In the genomic region with DNA sequence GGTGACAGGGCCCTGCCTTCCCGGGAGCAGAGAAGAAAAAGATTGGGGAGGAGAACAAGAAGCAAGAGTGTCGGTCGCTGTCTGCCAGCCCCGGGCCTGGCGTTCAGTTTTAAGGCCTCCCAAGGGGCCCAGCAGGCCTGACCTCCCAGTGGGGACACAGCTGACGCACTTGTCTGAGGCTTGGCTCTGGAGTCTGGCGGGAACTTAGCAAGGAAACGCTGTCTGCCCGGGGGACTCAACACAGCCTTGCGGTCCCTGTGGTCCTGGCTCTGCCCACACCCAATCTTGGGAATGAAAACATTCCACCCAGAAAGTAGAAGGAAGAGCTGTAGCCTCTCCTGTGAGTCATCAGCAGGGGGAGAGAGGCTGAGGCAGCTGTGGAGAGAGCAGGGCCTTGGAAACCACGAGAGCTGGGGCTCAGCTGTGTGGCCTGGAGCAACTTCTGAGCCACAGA, we compare ENCODE assay signal across 8 cellular contexts. TPM values are rescaled to one million over a fixed set of nuclear protein-coding genes. Genes with fewer than 3 reads are reported as not detected.
A peak's percentile ranks its signal among the peaks of the same experiment; 100 is the strongest.
DNase-seq lines count a peak whose midpoint lies in the region; ATAC-seq, FAIRE-seq and TF ChIP-seq lines count a peak whose summit lies in the region.

No MANE protein-coding gene starts in this region.

- H3K27ac ChIP-seq in brain microvascular endothelial cell: peak overlapping the region; percentile 96
- peak overlapping the region; percentile 22 to 61 for H3K27ac ChIP-seq in kidney (ENCODE audit: low read depth in 2 of 2, low read length in 2 of 2)
- H3K27ac ChIP-seq in subcutaneous abdominal adipose tissue (ENCODE audit: low read depth, low read length): peak overlapping the region; percentile 94

- H3K4me3 ChIP-seq in brain microvascular endothelial cell (ENCODE audit: low read depth, low read length) (no peak overlapping the region), kidney (ENCODE audit: low read length in 2 of 2) (no peak overlapping the region), subcutaneous abdominal adipose tissue (ENCODE audit: low read depth in 1 of 5, low read length in 5 of 5) (peak overlapping the region in 3 of 5 donors; percentile 4 to 37 (median 9))

- in situ Hi-C loops in brain microvascular endothelial cell (cut with HindIII; ENCODE audit: low pct_ligation_motif_present, low sequenced_read_pairs): no loop called here

- H3K27me3 ChIP-seq in brain microvascular endothelial cell (replicated peaks) (no peaks in the 10 kb centered on the region), subcutaneous abdominal adipose tissue (ENCODE audit: control insufficient read depth in 5 of 5, insufficient read depth in 4 of 5, low read length in 5 of 5) (no peaks in the 10 kb centered on the region)

- no peak for FAIRE-seq in kidney (lab: Jason Lieb, UNC)

- no peaks in the 10 kb centered on the region for H3K9me3 ChIP-seq in kidney (ENCODE audit: control insufficient read depth in 1 of 2, low read length in 2 of 2)
- no peaks in the 10 kb centered on the region for H3K9me3 ChIP-seq in subcutaneous abdominal adipose tissue (ENCODE audit: control insufficient read depth in 5 of 5, low read length in 5 of 5)

- H3K4me1 ChIP-seq in kidney (ENCODE audit: control insufficient read depth in 1 of 2, insufficient read depth in 1 of 2, low read depth in 1 of 2, low read length in 2 of 2): peaks cover 9 to 21% of the 10 kb centered on the region in 2 donors
- peaks cover 21 to 64% (median 51%) of the 10 kb centered on the region in 5 donors for H3K4me1 ChIP-seq in subcutaneous abdominal adipose tissue (ENCODE audit: control insufficient read depth in 5 of 5, insufficient read depth in 5 of 5, low read length in 5 of 5)

- H3K36me3 ChIP-seq in brain microvascular endothelial cell (replicated peaks) (peaks cover 6% of the 10 kb centered on the region), kidney (ENCODE audit: control insufficient read depth in 1 of 2, insufficient read depth in 2 of 2, low read length in 2 of 2) (peaks cover 0 to 2% of the 10 kb centered on the region in 2 donors), subcutaneous abdominal adipose tissue (ENCODE audit: control insufficient read depth in 5 of 5, insufficient read depth in 5 of 5, low read length in 5 of 5) (peaks cover 0 to 26% (median 13%) of the 10 kb centered on the region in 5 donors)

- TF ChIP-seq CTCF in brain microvascular endothelial cell (IDR thresholded peaks at IDR 0.05; ENCODE audit: low read depth, low read length, missing control alignments): no peak
- no peak for TF ChIP-seq CTCF in kidney (IDR thresholded peaks at IDR 0.05; ENCODE audit: borderline replicate concordance, extremely low read depth, insufficient read depth)

- DNase-seq in NCI-H345 (lab: John Stamatoyannopoulos, UW) (peak; percentile 51), NCI-H345 treated with DMSO at 0.1 percent for 48 hours (lab: John Stamatoyannopoulos, UW; ENCODE audit: unreplicated experiment) (no peak), brain microvascular endothelial cell (peak; percentile 98), kidney (peak; percentile 95)
- DNase-seq in stimulated activated naive CD8-positive, alpha-beta T cell treated with anti-CD3 and anti-CD28 coated beads, Interleukin-15, Interleukin-2, amounts not matched to agents 100 U/mL and 50 U/mL, for 24 hours: no peak

- intact Hi-C loops in kidney (cut with DNase I): no loop called here

- peak overlapping the region in 1 of 2 donors; percentile 13 for H3K9ac ChIP-seq in kidney (ENCODE audit: low read length in 2 of 2)
- H3K9ac ChIP-seq in subcutaneous abdominal adipose tissue (ENCODE audit: low read length in 5 of 5): peak overlapping the region in 4 of 5 donors; percentile 21 to 71 (median 54)

- ATAC-seq in HG03045 (IDR thresholded peaks at IDR 0.05; ENCODE audit: unreplicated experiment): no peak
- no peak for ATAC-seq in HG03139 (IDR thresholded peaks at IDR 0.05; ENCODE audit: unreplicated experiment)
- ATAC-seq in stimulated activated naive CD8-positive, alpha-beta T cell treated with anti-CD3 and anti-CD28 coated beads, Interleukin-15, Interleukin-2, amounts not matched to agents 100 U/mL and 50 U/mL, for 24 hours: no peak

RNA-seq across cellular contexts. Expression of a gene that starts 54.4 kb away (rescaled TPM):
- total RNA-seq in kidney: 16.5 TPM
- 4.0 TPM for polyA plus RNA-seq in kidney (ENCODE audit: insufficient read depth, low read depth, low replicate concordance)

Comparison
In these comparisons a context has a peak if more than half of its experiments do, and no peak if none do; other contexts are left out.
1. DNase-seq: peak in NCI-H345 (single experiment), brain microvascular endothelial cell (single experiment) and kidney (single experiment); none in NCI-H345 treated with DMSO at 0.1 percent for 48 hours (single experiment) and stimulated activated naive CD8-positive, alpha-beta T cell treated with anti-CD3 and anti-CD28 coated beads, Interleukin-15, Interleukin-2, amounts not matched to agents 100 U/mL and 50 U/mL, for 24 hours (single experiment).
2. H3K27ac ChIP-seq: peak in every context shown above with its lines; median percentile 96 in brain microvascular endothelial cell; 94 in subcutaneous abdominal adipose tissue; 42 in kidney.
3. H3K4me3 ChIP-seq: peak in subcutaneous abdominal adipose tissue (3 of 5); none in brain microvascular endothelial cell (single experiment) and kidney (0 of 2).